ENCODE assay signal across 9 cellular contexts in genomic region chr5:96381526-96381925, GRCh38.
DNase-seq lines count a peak whose midpoint lies in the region; TF ChIP-seq lines count a peak whose summit lies in the region.
"Had no signal": no experiment of that assay in that cellular context is flagged by ENCODE, and none has a peak within 500 bp of the region (broad histone marks: within the 10 kb centered on the region; RNA-seq: fewer than 3 reads in every experiment).

No MANE protein-coding gene starts in this region.

- H3K36me3 ChIP-seq in BLaER1 treated with 17β-estradiol and CSF1 and Interleukin-3, amounts not matched to agents 10 nM and 100 nM: no peaks in the 10 kb centered on the region
- H3K36me3 ChIP-seq in endocrine pancreas (ENCODE audit: control insufficient read depth, insufficient read depth, low read length): no peaks in the 10 kb centered on the region

- H3K27ac ChIP-seq in BLaER1 treated with 17β-estradiol and CSF1 and Interleukin-3, amounts not matched to agents 10 nM and 100 nM: no peak overlapping the region

- no peaks in the 10 kb centered on the region for H4K20me1 ChIP-seq in BLaER1 treated with 17β-estradiol and CSF1 and Interleukin-3, amounts not matched to agents 10 nM and 100 nM

- peak overlapping the region in 6 of 11 experiments; percentile 7 to 50 (median 20); a peak in 9 of 22 replicates for H3K4me2 ChIP-seq in BLaER1 treated with 17β-estradiol and CSF1 and Interleukin-3, amounts not matched to agents 10 nM and 100 nM

- TF ChIP-seq CTCF in GM13977 (IDR thresholded peaks at IDR 0.05; ENCODE audit: extremely low read depth, insufficient read depth, missing control alignments): peak; percentile 22

- in situ Hi-C loops in GM13977 (cut with MboI; ENCODE audit: low pct_unique_long_range_greater_than_20kb, low sequenced_read_pairs, unreplicated experiment): no loop called here
- in situ Hi-C loops in KBM-7 (cut with MboI; ENCODE audit: low pct_unique_long_range_greater_than_20kb, low sequenced_read_pairs): no loop called here

- H3K4me3 ChIP-seq in BLaER1 treated with 17β-estradiol and CSF1 and Interleukin-3, amounts not matched to agents 10 nM and 100 nM: no peak overlapping the region
- H3K4me3 ChIP-seq in endocrine pancreas (ENCODE audit: control insufficient read depth, insufficient read depth, low read length): peak overlapping the region; percentile 38

- H3K9ac ChIP-seq in BLaER1 treated with 17β-estradiol and CSF1 and Interleukin-3, amounts not matched to agents 10 nM and 100 nM: no peak overlapping the region
- no peak overlapping the region for H3K9ac ChIP-seq in endocrine pancreas (ENCODE audit: control insufficient read depth, insufficient read depth, low read length)

- peaks cover 0 to 11% (median 7%) of the 10 kb centered on the region in 10 experiments; a peak in 12 of 20 replicates for H3K4me1 ChIP-seq in BLaER1 treated with 17β-estradiol and CSF1 and Interleukin-3, amounts not matched to agents 10 nM and 100 nM
- H3K4me1 ChIP-seq in endocrine pancreas (ENCODE audit: control insufficient read depth, insufficient read depth, low read length): peaks cover 17% of the 10 kb centered on the region
- H3K4me1 ChIP-seq: Caco-2 had no signal

- no peaks in the 10 kb centered on the region for H3K9me3 ChIP-seq in BLaER1 treated with 17β-estradiol and CSF1 and Interleukin-3, amounts not matched to agents 10 nM and 100 nM (replicated peaks in 1 of 11)
- no peaks in the 10 kb centered on the region for H3K9me3 ChIP-seq in endocrine pancreas (ENCODE audit: control insufficient read depth, low read length)
- H3K9me3 ChIP-seq: Caco-2 had no signal

- no peaks in the 10 kb centered on the region for H3K27me3 ChIP-seq in BLaER1 treated with 17β-estradiol and CSF1 and Interleukin-3, amounts not matched to agents 10 nM and 100 nM
- H3K27me3 ChIP-seq in endocrine pancreas (ENCODE audit: control insufficient read depth, insufficient read depth, low read length): no peaks in the 10 kb centered on the region

- DNase-seq in GM13977 (ENCODE audit: low spot score) (no peak), NCI-H345 treated with DMSO at 0.1 percent for 48 hours (lab: John Stamatoyannopoulos, UW; ENCODE audit: unreplicated experiment) (peak; percentile 20), medulla oblongata (ENCODE audit: extremely low spot score) (no peak), cortex of kidney (lab: John Stamatoyannopoulos, UW) (no peak), KBM-7 (no peak), COLO668 (lab: John Stamatoyannopoulos, UW; ENCODE audit: unreplicated experiment) (no peak)
